In the genomic region with DNA sequence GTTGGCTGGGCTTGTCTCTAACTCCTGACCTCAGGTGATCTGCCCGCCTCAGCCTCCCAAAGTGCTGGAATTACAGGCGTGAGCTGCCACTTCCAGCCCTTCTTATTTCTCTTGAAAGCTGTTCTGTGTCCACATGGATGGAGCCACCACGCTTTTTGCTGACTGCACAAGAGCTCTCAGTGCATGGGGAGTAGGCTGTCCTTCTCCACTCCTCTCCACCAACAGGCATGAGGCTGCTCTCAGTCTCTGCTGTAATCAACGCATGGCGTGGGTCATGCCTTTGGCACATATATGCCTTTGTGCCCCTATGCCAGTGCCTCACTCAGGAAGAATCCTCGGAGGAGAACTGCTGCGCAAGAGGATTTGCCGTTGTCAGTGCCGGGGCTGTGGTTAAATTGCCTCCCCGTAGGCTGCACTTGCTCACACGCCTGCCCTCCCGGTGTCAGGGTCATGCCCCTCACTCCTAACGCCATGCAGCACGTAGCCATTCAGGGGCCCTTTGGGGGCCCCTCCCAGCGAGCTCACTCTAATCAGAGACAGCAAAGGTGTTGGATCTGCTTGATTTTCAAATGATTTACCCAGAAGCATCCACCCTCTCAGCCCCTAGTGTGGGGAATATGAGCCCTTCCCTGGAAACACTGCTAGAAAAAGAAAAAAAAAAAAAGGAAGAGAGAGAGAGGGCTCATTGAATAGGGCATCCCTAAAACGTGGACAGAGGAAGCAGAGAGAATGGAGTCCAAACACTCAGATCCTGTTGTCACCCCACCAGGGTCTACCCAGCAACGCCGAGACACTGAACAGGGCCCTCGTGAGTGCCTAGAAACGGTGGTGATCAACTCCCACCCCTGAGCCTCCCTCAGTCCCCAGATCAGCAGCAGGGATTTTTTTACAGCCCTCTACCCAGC, we compare ENCODE assay signal across 1 cellular context.
TF ChIP-seq lines count a peak whose summit lies in the region.

No MANE protein-coding gene starts in this region.

TF ChIP-seq in IMR-90, 13 proteins besides CTCF, POLR2A, EP300 and RAD21:
- TF ChIP-seq CHD1 (IDR thresholded peaks at IDR 0.05; ENCODE audit: low read depth, low read length) (no peak), MAFK (IDR thresholded peaks at IDR 0.05; ENCODE audit: low read depth, low read length) (no peak), CEBPB (IDR thresholded peaks at IDR 0.05; ENCODE audit: low read depth, low read length) (no peak), FOS (IDR thresholded peaks at IDR 0.05; ENCODE audit: low read depth, low read length) (no peak), RCOR1 (IDR thresholded peaks at IDR 0.05; ENCODE audit: insufficient replicate concordance, low read length) (no peak), RFX5 (IDR thresholded peaks at IDR 0.05; ENCODE audit: low read depth, low read length) (no peak), SMC3 (IDR thresholded peaks at IDR 0.05; ENCODE audit: low read depth, low read length) (no peak), MXI1 (IDR thresholded peaks at IDR 0.05; ENCODE audit: borderline replicate concordance, low read depth, low read length) (no peak), MAZ (IDR thresholded peaks at IDR 0.05; ENCODE audit: borderline replicate concordance, low read depth, low read length) (no peak), BHLHE40 (IDR thresholded peaks at IDR 0.05; ENCODE audit: low read depth, low read length) (no peak), NFE2L2 (IDR thresholded peaks at IDR 0.05; ENCODE audit: low read depth, low read length) (no peak)
- TF ChIP-seq, protein P1, sequence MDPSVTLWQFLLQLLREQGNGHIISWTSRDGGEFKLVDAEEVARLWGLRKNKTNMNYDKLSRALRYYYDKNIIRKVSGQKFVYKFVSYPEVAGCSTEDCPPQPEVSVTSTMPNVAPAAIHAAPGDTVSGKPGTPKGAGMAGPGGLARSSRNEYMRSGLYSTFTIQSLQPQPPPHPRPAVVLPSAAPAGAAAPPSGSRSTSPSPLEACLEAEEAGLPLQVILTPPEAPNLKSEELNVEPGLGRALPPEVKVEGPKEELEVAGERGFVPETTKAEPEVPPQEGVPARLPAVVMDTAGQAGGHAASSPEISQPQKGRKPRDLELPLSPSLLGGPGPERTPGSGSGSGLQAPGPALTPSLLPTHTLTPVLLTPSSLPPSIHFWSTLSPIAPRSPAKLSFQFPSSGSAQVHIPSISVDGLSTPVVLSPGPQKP (IDR thresholded peaks at IDR 0.05; ENCODE audit: borderline replicate concordance, low read depth, low read length) = no peak
- TF ChIP-seq, protein P2, sequence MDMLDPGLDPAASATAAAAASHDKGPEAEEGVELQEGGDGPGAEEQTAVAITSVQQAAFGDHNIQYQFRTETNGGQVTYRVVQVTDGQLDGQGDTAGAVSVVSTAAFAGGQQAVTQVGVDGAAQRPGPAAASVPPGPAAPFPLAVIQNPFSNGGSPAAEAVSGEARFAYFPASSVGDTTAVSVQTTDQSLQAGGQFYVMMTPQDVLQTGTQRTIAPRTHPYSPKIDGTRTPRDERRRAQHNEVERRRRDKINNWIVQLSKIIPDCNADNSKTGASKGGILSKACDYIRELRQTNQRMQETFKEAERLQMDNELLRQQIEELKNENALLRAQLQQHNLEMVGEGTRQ (IDR thresholded peaks at IDR 0.05; ENCODE audit: low read depth, low read length) = no peak
